In genomic region chr7:156461881-156462665, GRCh38 we compare ENCODE assay signal across 22 cellular contexts.
"Had no signal": no experiment of that assay in that cellular context is flagged by ENCODE, and none has a peak within 500 bp of the region (broad histone marks: within the 10 kb centered on the region; RNA-seq: fewer than 3 reads in every experiment).

No MANE protein-coding gene starts in this region.

- H3K4me1 ChIP-seq: right lobe of liver had no signal

- H3K4me3 ChIP-seq: dorsolateral prefrontal cortex, right lobe of liver, thoracic aorta had no signal

- FAIRE-seq: colon, kidney, small intestine had no signal

- H3K27me3 ChIP-seq: right lobe of liver had no signal

- H3K9me3 ChIP-seq: right lobe of liver, thoracic aorta had no signal

- H3K36me3 ChIP-seq: right lobe of liver, thoracic aorta had no signal

- H3K27ac ChIP-seq: dorsolateral prefrontal cortex, right lobe of liver, thoracic aorta had no signal

- DNase-seq: activated CD4-positive, alpha-beta T cell treated with anti-CD3 and anti-CD28 coated beads, Interleukin-2, amount 10 ng/mL, durations not matched to agents 24 days and 14 days; activated CD8-positive, alpha-beta T cell treated with anti-CD3 and anti-CD28 coated beads for 36 hours; activated effector memory CD4-positive, alpha-beta T cell treated with Interleukin-2 at 50 U/mL for 16 hours; activated naive CD4-positive, alpha-beta T cell treated with anti-CD3 and anti-CD28 coated beads, Interleukin-2, amount 10 ng/mL, durations not matched to agents 7 days and 5 days; activated naive CD8-positive, alpha-beta T cell treated with anti-CD3 and anti-CD28 coated beads, Interleukin-2, amount 50 U/mL, for 24 hours; activated T-cell treated with anti-CD3 and anti-CD28 coated beads, Interleukin-2, amount 50 U/mL, for 4 hours; anterior cingulate cortex; central memory CD4-positive, alpha-beta T cell; dorsolateral prefrontal cortex; foreskin melanocyte; glutamatergic neuron; hypothalamus; kidney; left ventricle myocardium superior; small intestine; stimulated activated CD4-positive, alpha-beta T cell treated with anti-CD3 and anti-CD28 coated beads, Interleukin-15, amount 100 ng/mL, for 24 hours; stimulated activated CD4-positive, alpha-beta T cell treated with anti-CD3 and anti-CD28 coated beads, Interleukin-4, amount 100 ng/mL, for 1 hour; T-helper 1 cell; T-helper 9 cell had no signal

- ATAC-seq: activated CD8-positive, alpha-beta T cell treated with anti-CD3 and anti-CD28 coated beads for 36 hours; activated naive CD8-positive, alpha-beta T cell treated with anti-CD3 and anti-CD28 coated beads, Interleukin-2, amount 50 U/mL, for 24 hours; activated T-cell treated with anti-CD3 and anti-CD28 coated beads, Interleukin-2, amount 50 U/mL, for 4 hours; left ventricle myocardium superior; right lobe of liver had no signal
